In genomic region chr1:235997049-235997448, GRCh38 we compare ENCODE assay signal across 1 cellular context.
TF ChIP-seq lines count a peak whose summit lies in the region.

No MANE protein-coding gene starts in this region.

TF ChIP-seq in GM12878, 131 proteins besides CTCF, POLR2A, EP300 and RAD21:
- TF ChIP-seq BCL3 (IDR thresholded peaks at IDR 0.05; ENCODE audit: borderline replicate concordance, insufficient read depth, low read depth, low read length, poor library complexity, severe bottlenecking) (no peak), FOXK2 (IDR thresholded peaks at IDR 0.05) (no peak), HDGF (IDR thresholded peaks at IDR 0.05) (no peak), TCF7 (IDR thresholded peaks at IDR 0.05; ENCODE audit: borderline replicate concordance) (no peak), RUNX3 (IDR thresholded peaks at IDR 0.05; ENCODE audit: low read length) (peak; percentile 60; the same call in 1 of the 2 replicates), CREM (IDR thresholded peaks at IDR 0.05; ENCODE audit: low read depth) (no peak), POLR2AphosphoS5 (IDR thresholded peaks at IDR 0.05; ENCODE audit: low read length) (no peak)
